ENCODE assay signal across 12 cellular contexts in the genomic region with DNA sequence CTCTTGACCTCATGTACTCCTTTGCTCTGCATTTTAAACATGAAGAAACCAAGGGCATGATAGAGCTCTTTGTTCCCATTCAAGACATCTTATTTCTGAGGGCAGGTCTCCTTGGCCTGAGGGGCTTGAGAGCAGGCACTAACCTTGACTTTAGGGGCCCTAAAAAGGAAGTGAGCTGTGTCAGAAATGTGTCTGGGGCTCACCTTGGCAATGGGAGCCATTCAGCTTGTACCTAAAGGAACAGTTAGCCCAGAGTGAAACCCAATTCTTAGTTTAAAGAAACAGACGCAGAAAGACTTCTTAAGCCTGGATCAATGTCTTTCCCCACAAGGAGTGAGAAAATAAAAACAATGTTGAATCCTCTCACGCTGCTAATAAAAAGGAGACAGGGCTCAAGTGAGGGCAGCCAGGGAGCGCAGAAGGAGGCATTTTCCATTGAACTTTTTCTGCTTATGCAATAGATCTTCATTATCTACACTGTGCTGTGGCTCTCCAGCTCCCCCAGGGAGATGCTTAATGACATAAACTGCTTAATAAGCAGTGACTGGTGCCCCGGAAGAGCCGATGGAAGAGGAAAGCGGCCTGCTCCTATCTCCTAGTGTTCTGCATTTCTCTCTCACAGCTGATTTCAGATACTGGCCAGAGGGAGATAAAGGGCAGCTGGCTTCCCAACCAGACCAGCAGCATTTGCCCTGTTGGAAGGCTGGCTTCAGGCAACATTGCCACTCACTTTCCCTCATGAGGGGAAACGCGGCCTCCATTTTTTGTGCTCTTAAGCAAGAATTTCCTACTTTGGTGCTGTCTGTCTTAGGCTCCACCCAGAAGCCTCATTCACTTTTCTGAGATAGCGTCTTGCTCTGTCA.
DNase-seq lines count a peak whose midpoint lies in the region; ATAC-seq, FAIRE-seq and TF ChIP-seq lines count a peak whose summit lies in the region.
"Had no signal": no experiment of that assay in that cellular context is flagged by ENCODE, and none has a peak within 500 bp of the region (broad histone marks: within the 10 kb centered on the region; RNA-seq: fewer than 3 reads in every experiment).

No MANE protein-coding gene starts in this region.

- no peaks in the 10 kb centered on the region for H3K9me2 ChIP-seq in HCT116 (ENCODE audit: insufficient read depth)

- H2AFZ ChIP-seq in HCT116 (ENCODE audit: low read depth, low read length, poor library complexity, severe bottlenecking), result no peak overlapping the region

- H3K27ac ChIP-seq in HCT116 (ENCODE audit: low read depth, low read length) (no peak overlapping the region), pancreas (peak overlapping the region; percentile 22 to 90 (median 64)), transverse colon (no peak overlapping the region)

- TF ChIP-seq CTCF in HCT116 (IDR thresholded peaks at IDR 0.05 in 2 of 3, conservative IDR thresholded peaks at IDR 0.05 in 1 of 3; ENCODE audit: borderline replicate concordance in 1 of 3, insufficient read depth in 1 of 3, low read depth in 2 of 3, low read length in 2 of 3) (no peak), fibroblast of pulmonary artery (IDR thresholded peaks at IDR 0.05; ENCODE audit: low read length, missing control alignments) (no peak), pancreas (IDR thresholded peaks at IDR 0.05) (no peak), transverse colon (IDR thresholded peaks at IDR 0.05) (no peak)

- no peak for DNase-seq in HCT116 (ENCODE audit: low read depth, low spot score)
- peak; percentile 70 for DNase-seq in NCI-H2196 treated with DMSO at 0.1 percent for 48 hours (lab: John Stamatoyannopoulos, UW; ENCODE audit: unreplicated experiment)
- DNase-seq in fibroblast of pulmonary artery (ENCODE audit: low read depth), result peak; percentile 27
- peak in 2 of 6 donors; percentile 18 to 22 for DNase-seq in pancreas
- DNase-seq in RPMI8226, result no peak
- DNase-seq in transverse colon, result no peak
- no peak for DNase-seq in Ammon's horn (ENCODE audit: low spot score)
- DNase-seq: activated CD8-positive, alpha-beta memory T cell treated with anti-CD3 and anti-CD28 coated beads, Interleukin-2, amount 10 ng/mL, durations not matched to agents 7 days and 5 days; H7; NCI-H2227 treated with DMSO at 0.1 percent for 48 hours; T-cell had no signal

- POLR2A ChIA-PET in HCT116 (lab: Charles Lee), result no interaction called here

- ATAC-seq in HCT116 (peak; percentile 34; the same call in 1 of the 2 replicates), pancreas (peak; percentile 15 to 62 (median 55))
- ATAC-seq: activated CD8-positive, alpha-beta memory T cell treated with anti-CD3 and anti-CD28 coated beads, Interleukin-2, amount 10 ng/mL, durations not matched to agents 7 days and 5 days; T-cell had no signal

- H3K4me2 ChIP-seq in HCT116 (ENCODE audit: low read length), result no peak overlapping the region

- no peaks in the 10 kb centered on the region for H3K79me2 ChIP-seq in HCT116 (ENCODE audit: insufficient read depth, low read length)

- FAIRE-seq in pancreas (lab: Jason Lieb, UNC), result no peak

- RAD21 ChIA-PET in HCT116 (lab: Charles Lee; ENCODE audit: low non-redundant PET in 1 of 2, low total read pairs in 2 of 2, uncharacterized antibody in 2 of 2, unreplicated experiment in 2 of 2), result no interaction called here

- H3K9me3 ChIP-seq in HCT116 (ENCODE audit: control insufficient read depth in 1 of 2, insufficient read depth in 1 of 2, low read depth in 1 of 2, low read length in 2 of 2), result no peaks in the 10 kb centered on the region
- no peaks in the 10 kb centered on the region for H3K9me3 ChIP-seq in pancreas
- H3K9me3 ChIP-seq in transverse colon, result no peaks in the 10 kb centered on the region
- H3K9me3 ChIP-seq: mucosa of descending colon had no signal

- WGBS in pancreas, 2 donors, result 52 to 62% methylated on average over 9 of the region's 9 CpGs
- WGBS in transverse colon (ENCODE audit: low coverage in 1 of 2), 2 donors, result 74 to 77% methylated on average over 8 to 9 of the region's 9 CpGs

- no peaks in the 10 kb centered on the region for H3K27me3 ChIP-seq in HCT116 (ENCODE audit: insufficient read depth, low read length)
- no peaks in the 10 kb centered on the region for H3K27me3 ChIP-seq in pancreas
- H3K27me3 ChIP-seq in transverse colon, result no peaks in the 10 kb centered on the region

- TF ChIP-seq POLR2A in HCT116 (IDR thresholded peaks at IDR 0.05; ENCODE audit: borderline replicate concordance, extremely low read depth, insufficient read depth, insufficient read length) (no peak), transverse colon (IDR thresholded peaks at IDR 0.05) (no peak)

- TF ChIP-seq EP300 in transverse colon (IDR thresholded peaks at IDR 0.05; ENCODE audit: low read depth), result no peak

- H3K9ac ChIP-seq in HCT116 (ENCODE audit: low read length), result no peak overlapping the region

- no peak for TF ChIP-seq RAD21 in HCT116 (IDR thresholded peaks at IDR 0.05; ENCODE audit: low read depth)

- BruUV-seq in HCT116 (replicated peaks; lab: Mats Ljungman, UMichigan), result no TSS peak

- in situ Hi-C loops in transverse colon (cut with MboI; ENCODE audit: low pct_ligation_motif_present in 1 of 4, low pct_unique_long_range_greater_than_20kb in 1 of 4, low sequenced_read_pairs in 3 of 4), result no loop called here

- intact Hi-C loops in HCT116 (cut with micrococcal nuclease) (no loop called here), pancreas (cut with DNase I) (no loop called here), transverse colon (cut with DNase I; ENCODE audit: low total_unique reads) (no loop called here)

- no peak overlapping the region for H3K4me3 ChIP-seq in HCT116 (replicated peaks in 1 of 2; ENCODE audit: low read depth in 1 of 2, low read length in 2 of 2)
- no peak overlapping the region for H3K4me3 ChIP-seq in fibroblast of pulmonary artery (replicated peaks; ENCODE audit: low read depth, low read length)
- no peak overlapping the region for H3K4me3 ChIP-seq in pancreas
- H3K4me3 ChIP-seq in transverse colon, result no peak overlapping the region
- H3K4me3 ChIP-seq: mucosa of descending colon had no signal

- no peaks in the 10 kb centered on the region for H4K20me1 ChIP-seq in HCT116 (ENCODE audit: insufficient read depth)

- H3K36me3 ChIP-seq in HCT116 (ENCODE audit: control insufficient read depth in 1 of 2, insufficient read depth in 2 of 2, low read length in 2 of 2) (no peaks in the 10 kb centered on the region), pancreas (no peaks in the 10 kb centered on the region), transverse colon (no peaks in the 10 kb centered on the region)

- CTCF ChIA-PET in HCT116 (lab: Charles Lee), result no interaction called here

- H3K4me1 ChIP-seq in HCT116 (ENCODE audit: control insufficient read depth in 1 of 2, insufficient read depth in 2 of 2, low read length in 2 of 2) (no peaks in the 10 kb centered on the region), pancreas (peaks cover 13 to 29% (median 18%) of the 10 kb centered on the region in 3 donors), transverse colon (no peaks in the 10 kb centered on the region)

TF ChIP-seq in HCT116, 20 proteins besides CTCF, POLR2A, EP300 and RAD21 (continues in another document):
- no peak for TF ChIP-seq YY1 (IDR thresholded peaks at IDR 0.05; ENCODE audit: extremely low read depth, insufficient replicate concordance, low read depth, low read length)
- no peak for TF ChIP-seq ZFX (IDR thresholded peaks at IDR 0.05)
- TF ChIP-seq ZNF274 (IDR thresholded peaks at IDR 0.05; ENCODE audit: low read depth, low read length), result no peak
- TF ChIP-seq SIN3A (IDR thresholded peaks at IDR 0.05; ENCODE audit: low read depth), result no peak
- no peak for TF ChIP-seq EZH2 (IDR thresholded peaks at IDR 0.05)
- TF ChIP-seq TCF7L2 (IDR thresholded peaks at IDR 0.05; ENCODE audit: borderline replicate concordance, extremely low read depth, insufficient read depth, insufficient read length), result no peak
- TF ChIP-seq, protein P1, sequence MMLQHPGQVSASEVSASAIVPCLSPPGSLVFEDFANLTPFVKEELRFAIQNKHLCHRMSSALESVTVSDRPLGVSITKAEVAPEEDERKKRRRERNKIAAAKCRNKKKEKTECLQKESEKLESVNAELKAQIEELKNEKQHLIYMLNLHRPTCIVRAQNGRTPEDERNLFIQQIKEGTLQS (IDR thresholded peaks at IDR 0.05), result no peak
- TF ChIP-seq, protein P2, sequence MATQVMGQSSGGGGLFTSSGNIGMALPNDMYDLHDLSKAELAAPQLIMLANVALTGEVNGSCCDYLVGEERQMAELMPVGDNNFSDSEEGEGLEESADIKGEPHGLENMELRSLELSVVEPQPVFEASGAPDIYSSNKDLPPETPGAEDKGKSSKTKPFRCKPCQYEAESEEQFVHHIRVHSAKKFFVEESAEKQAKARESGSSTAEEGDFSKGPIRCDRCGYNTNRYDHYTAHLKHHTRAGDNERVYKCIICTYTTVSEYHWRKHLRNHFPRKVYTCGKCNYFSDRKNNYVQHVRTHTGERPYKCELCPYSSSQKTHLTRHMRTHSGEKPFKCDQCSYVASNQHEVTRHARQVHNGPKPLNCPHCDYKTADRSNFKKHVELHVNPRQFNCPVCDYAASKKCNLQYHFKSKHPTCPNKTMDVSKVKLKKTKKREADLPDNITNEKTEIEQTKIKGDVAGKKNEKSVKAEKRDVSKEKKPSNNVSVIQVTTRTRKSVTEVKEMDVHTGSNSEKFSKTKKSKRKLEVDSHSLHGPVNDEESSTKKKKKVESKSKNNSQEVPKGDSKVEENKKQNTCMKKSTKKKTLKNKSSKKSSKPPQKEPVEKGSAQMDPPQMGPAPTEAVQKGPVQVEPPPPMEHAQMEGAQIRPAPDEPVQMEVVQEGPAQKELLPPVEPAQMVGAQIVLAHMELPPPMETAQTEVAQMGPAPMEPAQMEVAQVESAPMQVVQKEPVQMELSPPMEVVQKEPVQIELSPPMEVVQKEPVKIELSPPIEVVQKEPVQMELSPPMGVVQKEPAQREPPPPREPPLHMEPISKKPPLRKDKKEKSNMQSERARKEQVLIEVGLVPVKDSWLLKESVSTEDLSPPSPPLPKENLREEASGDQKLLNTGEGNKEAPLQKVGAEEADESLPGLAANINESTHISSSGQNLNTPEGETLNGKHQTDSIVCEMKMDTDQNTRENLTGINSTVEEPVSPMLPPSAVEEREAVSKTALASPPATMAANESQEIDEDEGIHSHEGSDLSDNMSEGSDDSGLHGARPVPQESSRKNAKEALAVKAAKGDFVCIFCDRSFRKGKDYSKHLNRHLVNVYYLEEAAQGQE (IDR thresholded peaks at IDR 0.05; ENCODE audit: low read depth), result no peak
- TF ChIP-seq EGR1 (IDR thresholded peaks at IDR 0.05; ENCODE audit: low read depth), result no peak
- no peak for TF ChIP-seq EZH2phosphoT487 (IDR thresholded peaks at IDR 0.05; ENCODE audit: borderline replicate concordance)
- no peak for TF ChIP-seq FOSL1 (IDR thresholded peaks at IDR 0.05; ENCODE audit: low read depth)
- TF ChIP-seq, protein P3, sequence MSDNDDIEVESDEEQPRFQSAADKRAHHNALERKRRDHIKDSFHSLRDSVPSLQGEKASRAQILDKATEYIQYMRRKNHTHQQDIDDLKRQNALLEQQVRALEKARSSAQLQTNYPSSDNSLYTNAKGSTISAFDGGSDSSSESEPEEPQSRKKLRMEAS (IDR thresholded peaks at IDR 0.05), result no peak
- TF ChIP-seq SRF (IDR thresholded peaks at IDR 0.05; ENCODE audit: low read depth), result no peak
- no peak for TF ChIP-seq CEBPB (IDR thresholded peaks at IDR 0.05; ENCODE audit: low read depth)
- TF ChIP-seq CBX3 (IDR thresholded peaks at IDR 0.05; ENCODE audit: low read depth), result no peak

Comparison
In these comparisons a context has a peak if more than half of its experiments do, and no peak if none do; other contexts are left out.
1. DNase-seq: peak in NCI-H2196 treated with DMSO at 0.1 percent for 48 hours (single experiment) and fibroblast of pulmonary artery (single experiment); none in HCT116 (single experiment), RPMI8226 (single experiment), transverse colon (single experiment) and Ammon's horn (single experiment).
2. H3K27ac ChIP-seq: peak in pancreas (4 of 4); none in HCT116 (single experiment) and transverse colon (0 of 4).